Comparison of ENCODE assay signal across 24 cellular contexts in genomic region chr2:74444498-74445318, GRCh38. TPM values are rescaled to one million over a fixed set of nuclear protein-coding genes. Genes with fewer than 3 reads are reported as not detected.
A peak's percentile ranks its signal among the peaks of the same experiment; 100 is the strongest.
DNase-seq lines count a peak whose midpoint lies in the region; ATAC-seq, FAIRE-seq and TF ChIP-seq lines count a peak whose summit lies in the region.
"Had no signal": no experiment of that assay in that cellular context is flagged by ENCODE, and none has a peak within 500 bp of the region (broad histone marks: within the 10 kb centered on the region; RNA-seq: fewer than 3 reads in every experiment).

No MANE protein-coding gene starts in this region.

- no TSS peak for BruUV-seq in endothelial cell of umbilical vein (replicated peaks; lab: Mats Ljungman, UMichigan)

- intact Hi-C loops in endothelial cell of umbilical vein (cut with micrococcal nuclease), result loop anchor here (1.0 kb wide), 1 partner anchor 10 kb away; no protein-coding TSS in a partner anchor

- H3K27me3 ChIP-seq in endothelial cell of umbilical vein (ENCODE audit: control insufficient read depth in 2 of 2, insufficient read depth in 2 of 2, low read length in 2 of 2) (peaks cover 22 to 36% of the 10 kb centered on the region in 2 experiments), osteoblast (ENCODE audit: insufficient read depth, low read length) (peaks cover 16% of the 10 kb centered on the region), MG63 (no peaks in the 10 kb centered on the region)

- no peak for TF ChIP-seq CTCF in HEK293 (tag by site-specific recombination; IDR thresholded peaks at IDR 0.05)
- TF ChIP-seq CTCF in endothelial cell of umbilical vein (IDR thresholded peaks at IDR 0.05; ENCODE audit: extremely low read depth in 1 of 2, insufficient read depth in 1 of 2, low read depth in 1 of 2, low read length in 2 of 2), result no peak
- TF ChIP-seq CTCF in osteoblast (IDR thresholded peaks at IDR 0.05; ENCODE audit: extremely low read depth, low read depth, low read length), result no peak

- no peak overlapping the region; the same call in 1 of the 2 replicates for H3K4me3 ChIP-seq in HEK293 (ENCODE audit: low read depth, low read length)
- no peak overlapping the region for H3K4me3 ChIP-seq in endothelial cell of umbilical vein (replicated peaks in 1 of 3; ENCODE audit: insufficient read depth in 1 of 3, low read depth in 1 of 3, low read length in 3 of 3)
- peak overlapping the region; percentile 40 for H3K4me3 ChIP-seq in osteoblast (ENCODE audit: insufficient read depth, low read length)
- H3K4me3 ChIP-seq in MG63, result no peak overlapping the region
- H3K4me3 ChIP-seq: stomach, upper lobe of left lung had no signal

- H3K4me2 ChIP-seq in endothelial cell of umbilical vein (ENCODE audit: insufficient read depth, low read length), result no peak overlapping the region
- peak overlapping the region; percentile 66 for H3K4me2 ChIP-seq in osteoblast (ENCODE audit: insufficient read depth, low read length)

- peak; percentile 35 for FAIRE-seq in endothelial cell of umbilical vein (lab: Jason Lieb, UNC)
- FAIRE-seq: GM12891 had no signal

- no peaks in the 10 kb centered on the region for H3K79me2 ChIP-seq in endothelial cell of umbilical vein (ENCODE audit: control insufficient read depth, insufficient read depth, low read length)
- H3K79me2 ChIP-seq in osteoblast (ENCODE audit: insufficient read depth, low read length), result peaks cover 2% of the 10 kb centered on the region

- CTCF ChIA-PET in HEK293 (lab: Yijun Ruan, JAX) (interaction anchor here (0.6 kb wide), 2 partner anchors 13 to 669 kb away, joined by 3 read pairs; no protein-coding TSS in a partner anchor), endothelial cell of umbilical vein (lab: Charles Lee) (interaction anchor here (1.1 to 1.5 kb wide), 3 partner anchors 10 to 87 kb away, joined by 3 read pairs; partner anchors contain the start of genes INO80B and WBP1)

- dilution Hi-C loops in endothelial cell of umbilical vein (cut with MboI; ENCODE audit: extremely low pct_ligation_motif_present, low sequenced_read_pairs), result no loop called here

- in situ Hi-C loops in ACHN (cut with HindIII; ENCODE audit: low pct_ligation_motif_present, low pct_unique_long_range_greater_than_20kb, low sequenced_read_pairs), result no loop called here

- H3K9ac ChIP-seq in endothelial cell of umbilical vein (replicated peaks; ENCODE audit: extremely low read depth, insufficient read depth, low read length), result no peak overlapping the region

- peak; percentile 39 for DNase-seq in ACHN
- no peak for DNase-seq in endothelial cell of umbilical vein (ENCODE audit: low read depth, low spot score)
- peak; percentile 66 for DNase-seq in osteoblast (ENCODE audit: insufficient read length, low spot score, missing footprints)
- no peak for DNase-seq in GM19238 (ENCODE audit: insufficient read length, low spot score)
- no peak for DNase-seq in MG63
- DNase-seq in NCI-H748 (lab: John Stamatoyannopoulos, UW; ENCODE audit: unreplicated experiment), result no peak
- DNase-seq: activated CD4-positive, alpha-beta T cell treated with anti-CD3 and anti-CD28 coated beads, Interleukin-2, amount 50 U/mL, for 48 hours; activated CD4-positive, CD25-positive, alpha-beta regulatory T cell; activated CD8-positive, alpha-beta memory T cell treated with anti-CD3 and anti-CD28 coated beads, Interleukin-2, amount 50 U/mL, for 48 hours; activated naive CD8-positive, alpha-beta T cell treated with anti-CD3 and anti-CD28 coated beads for 36 hours; CD4-positive, alpha-beta memory T cell; cerebellar nuclear complex; DMS79; foreskin melanocyte; GOT3; hippocampal formation; NCI-H1105; NCI-H524 treated with DMSO at 0.1 percent for 48 hours; stimulated activated CD4-positive, alpha-beta T cell treated with anti-CD3 and anti-CD28 coated beads, Interleukin-4, amount 100 ng/mL, for 24 hours; stomach; upper lobe of left lung had no signal

- H3K9me1 ChIP-seq in endothelial cell of umbilical vein (replicated peaks; ENCODE audit: control insufficient read depth, extremely low read depth, insufficient read depth, low read length), result no peaks in the 10 kb centered on the region

- H4K20me1 ChIP-seq in endothelial cell of umbilical vein (replicated peaks; ENCODE audit: control insufficient read depth, extremely low read depth, insufficient read depth, low read length) (no peaks in the 10 kb centered on the region), osteoblast (ENCODE audit: insufficient read depth, low read length) (no peaks in the 10 kb centered on the region)

- H3K4me1 ChIP-seq in HEK293 (ENCODE audit: control insufficient read depth, insufficient read depth, low read length) (peaks cover 7% of the 10 kb centered on the region), endothelial cell of umbilical vein (ENCODE audit: control insufficient read depth, extremely low read depth, insufficient read depth, low read length) (peaks cover 21% of the 10 kb centered on the region), osteoblast (ENCODE audit: insufficient read depth, low read length) (peaks cover 20% of the 10 kb centered on the region)

- TF ChIP-seq POLR2A in endothelial cell of umbilical vein (IDR thresholded peaks at IDR 0.05; ENCODE audit: low read depth, low read length), result no peak

- H3K9me3 ChIP-seq in HEK293 (ENCODE audit: control insufficient read depth, insufficient read depth, low read depth, low read length), result no peaks in the 10 kb centered on the region
- H3K9me3 ChIP-seq in endothelial cell of umbilical vein (replicated peaks; ENCODE audit: control insufficient read depth, insufficient read depth, low read length), result no peaks in the 10 kb centered on the region
- H3K9me3 ChIP-seq in osteoblast (ENCODE audit: low read depth, low read length), result no peaks in the 10 kb centered on the region
- no peaks in the 10 kb centered on the region for H3K9me3 ChIP-seq in MG63
- H3K9me3 ChIP-seq: stomach, upper lobe of left lung had no signal

- H3K27ac ChIP-seq in HEK293 (ENCODE audit: extremely low read depth, low read depth, low read length), result no peak overlapping the region
- H3K27ac ChIP-seq in endothelial cell of umbilical vein (ENCODE audit: insufficient read depth, low read depth, low read length), result no peak overlapping the region
- H3K27ac ChIP-seq in osteoblast (ENCODE audit: low read depth, low read length), result peak overlapping the region; percentile 17
- H3K27ac ChIP-seq: stomach, upper lobe of left lung had no signal

- H3K36me3 ChIP-seq in HEK293 (ENCODE audit: control insufficient read depth in 2 of 2, insufficient read depth in 1 of 2, low read length in 2 of 2) (peaks cover 0 to 2% of the 10 kb centered on the region in 2 experiments; a peak in 1 of 3 replicates), endothelial cell of umbilical vein (ENCODE audit: control insufficient read depth in 2 of 2, extremely low read depth in 1 of 2, insufficient read depth in 2 of 2, low read length in 2 of 2) (no peaks in the 10 kb centered on the region), osteoblast (ENCODE audit: insufficient read depth, low read length) (no peaks in the 10 kb centered on the region), MG63 (no peaks in the 10 kb centered on the region)
- H3K36me3 ChIP-seq: stomach, upper lobe of left lung had no signal

- ATAC-seq in GM21381 (IDR thresholded peaks at IDR 0.05; ENCODE audit: unreplicated experiment), result no peak

- H2AFZ ChIP-seq in endothelial cell of umbilical vein (ENCODE audit: low read depth, low read length) (no peak overlapping the region), osteoblast (ENCODE audit: low read length) (peak overlapping the region; percentile 56)

- POLR2A ChIA-PET in HEK293 (lab: Yijun Ruan, JAX), result interaction anchor here (0.8 kb wide), 1 partner anchor 13 kb away, joined by 4 read pairs; the partner anchor contains the start of gene WBP1
- POLR2A ChIA-PET in endothelial cell of umbilical vein (lab: Charles Lee), result no interaction called here

RNA-seq across cellular contexts. Expression of gene RTKN, which starts 3.0 kb away (rescaled TPM):
- total RNA-seq in endothelial cell of umbilical vein, result 19.8 and 20.0 TPM in 2 replicates
- 20.7 and 27.5 TPM in 2 replicates for polyA plus RNA-seq in endothelial cell of umbilical vein
- 11.3 and 13.3 TPM in 2 replicates for polyA plus RNA-seq in endothelial cell of umbilical vein (2011; cell fraction: cytosol; rRNA removed)
- 51.6 and 64.1 TPM in 2 replicates for polyA plus RNA-seq in endothelial cell of umbilical vein (2011; cell fraction: nucleus; rRNA removed)
- 7.1 and 11.5 TPM in 2 replicates for polyA plus RNA-seq in endothelial cell of umbilical vein (2012)
- 28.3 and 29.1 TPM in 2 replicates for polyA minus RNA-seq in endothelial cell of umbilical vein
- 4.0 TPM for polyA minus RNA-seq in endothelial cell of umbilical vein (2011; cell fraction: cytosol; rRNA and poly(A)+ RNA removed)
- 14.6 and 21.6 TPM in 2 replicates for polyA minus RNA-seq in endothelial cell of umbilical vein (2011; cell fraction: nucleus; rRNA and poly(A)+ RNA removed)
- 14.1 and 16.2 TPM in 2 replicates for total RNA-seq in osteoblast
- total RNA-seq in MG63 (2014; rRNA removed; shearing (Covaris generic); ENCODE audit: low replicate concordance), result 8.8 and 12.7 TPM in 2 replicates
- total RNA-seq: CD4-positive, alpha-beta memory T cell had no signal

RNA-seq across cellular contexts. Expression of gene INO80B, which starts 10.2 kb away (rescaled TPM):
- 24.2 and 28.1 TPM in 2 replicates for total RNA-seq in endothelial cell of umbilical vein
- 14.1 and 15.1 TPM in 2 replicates for polyA plus RNA-seq in endothelial cell of umbilical vein
- 11.3 and 12.3 TPM in 2 replicates for polyA plus RNA-seq in endothelial cell of umbilical vein (2011; cell fraction: cytosol; rRNA removed)
- polyA plus RNA-seq in endothelial cell of umbilical vein (2011; cell fraction: nucleus; rRNA removed), result 81.4 and 115 TPM in 2 replicates
- polyA plus RNA-seq in endothelial cell of umbilical vein (2012), result 22.6 and 30.5 TPM in 2 replicates
- 4.9 and 9.0 TPM in 2 replicates for polyA minus RNA-seq in endothelial cell of umbilical vein
- polyA minus RNA-seq in endothelial cell of umbilical vein (2011; cell fraction: cytosol; rRNA and poly(A)+ RNA removed), result 4.9 TPM
- polyA minus RNA-seq in endothelial cell of umbilical vein (2011; cell fraction: nucleus; rRNA and poly(A)+ RNA removed), result 9.3 and 15.2 TPM in 2 replicates
- 11.8 and 15.9 TPM in 2 replicates for total RNA-seq in osteoblast
- total RNA-seq in MG63 (2014; rRNA removed; shearing (Covaris generic); ENCODE audit: low replicate concordance), result 14.0 and 60.4 TPM in 2 replicates

RNA-seq across cellular contexts. Expression of gene WBP1, which starts 13.5 kb away (rescaled TPM):
- total RNA-seq in endothelial cell of umbilical vein (44.5 and 50.5 TPM in 2 replicates), osteoblast (35.5 and 35.7 TPM in 2 replicates)
- 209 and 241 TPM in 2 replicates for polyA plus RNA-seq in endothelial cell of umbilical vein
- polyA plus RNA-seq in endothelial cell of umbilical vein (2011; cell fraction: cytosol; rRNA removed), result 78.7 and 98.5 TPM in 2 replicates
- 387 and 441 TPM in 2 replicates for polyA plus RNA-seq in endothelial cell of umbilical vein (2011; cell fraction: nucleus; rRNA removed)
- polyA plus RNA-seq in endothelial cell of umbilical vein (2012), result 46.1 and 63.9 TPM in 2 replicates
- 61.2 and 74.1 TPM in 2 replicates for polyA minus RNA-seq in endothelial cell of umbilical vein
- polyA minus RNA-seq in endothelial cell of umbilical vein (2011; cell fraction: cytosol; rRNA and poly(A)+ RNA removed), result 6.1 TPM
- 35.9 and 40.9 TPM in 2 replicates for polyA minus RNA-seq in endothelial cell of umbilical vein (2011; cell fraction: nucleus; rRNA and poly(A)+ RNA removed)
- 7.5 and 15.4 TPM in 2 replicates for total RNA-seq in MG63 (2014; rRNA removed; shearing (Covaris generic); ENCODE audit: low replicate concordance)

RNA-seq across cellular contexts. Expression of gene MOGS, which starts 20.5 kb away (rescaled TPM):
- 78.3 and 79.9 TPM in 2 replicates for total RNA-seq in endothelial cell of umbilical vein
- polyA plus RNA-seq in endothelial cell of umbilical vein, result 75.9 and 88.0 TPM in 2 replicates
- polyA plus RNA-seq in endothelial cell of umbilical vein (2011; cell fraction: cytosol; rRNA removed), result 55.2 and 66.1 TPM in 2 replicates
- polyA plus RNA-seq in endothelial cell of umbilical vein (2011; cell fraction: nucleus; rRNA removed), result 126 and 135 TPM in 2 replicates
- 56.8 and 64.6 TPM in 2 replicates for polyA plus RNA-seq in endothelial cell of umbilical vein (2012)
- polyA minus RNA-seq in endothelial cell of umbilical vein, result 75.0 and 84.3 TPM in 2 replicates
- 36.4 TPM for polyA minus RNA-seq in endothelial cell of umbilical vein (2011; cell fraction: cytosol; rRNA and poly(A)+ RNA removed)
- polyA minus RNA-seq in endothelial cell of umbilical vein (2011; cell fraction: nucleus; rRNA and poly(A)+ RNA removed), result 28.1 and 29.0 TPM in 2 replicates
- total RNA-seq in osteoblast, result 33.3 and 35.9 TPM in 2 replicates
- total RNA-seq in MG63 (2014; rRNA removed; shearing (Covaris generic); ENCODE audit: low replicate concordance), result 23.0 and 51.6 TPM in 2 replicates

RNA-seq across cellular contexts. Expression of gene WDR54, which starts 23.2 kb away (rescaled TPM):
- total RNA-seq in endothelial cell of umbilical vein (21.7 and 24.9 TPM in 2 replicates), osteoblast (21.2 and 23.9 TPM in 2 replicates)
- polyA plus RNA-seq in endothelial cell of umbilical vein, result 46.3 and 53.0 TPM in 2 replicates
- polyA plus RNA-seq in endothelial cell of umbilical vein (2011; cell fraction: cytosol; rRNA removed), result 32.1 and 36.6 TPM in 2 replicates
- 25.6 and 29.4 TPM in 2 replicates for polyA plus RNA-seq in endothelial cell of umbilical vein (2011; cell fraction: nucleus; rRNA removed)
- 18.2 and 22.5 TPM in 2 replicates for polyA plus RNA-seq in endothelial cell of umbilical vein (2012)
- 32.4 and 35.7 TPM in 2 replicates for polyA minus RNA-seq in endothelial cell of umbilical vein
- 58.5 TPM for polyA minus RNA-seq in endothelial cell of umbilical vein (2011; cell fraction: cytosol; rRNA and poly(A)+ RNA removed)
- polyA minus RNA-seq in endothelial cell of umbilical vein (2011; cell fraction: nucleus; rRNA and poly(A)+ RNA removed), result 5.0 and 5.5 TPM in 2 replicates
- 25.3 and 26.9 TPM in 2 replicates for total RNA-seq in MG63 (2014; rRNA removed; shearing (Covaris generic); ENCODE audit: low replicate concordance)

Comparison
In these comparisons a context has a peak if more than half of its experiments do, and no peak if none do; other contexts are left out.
1. DNase-seq: peak in ACHN (single experiment) and osteoblast (single experiment); none in endothelial cell of umbilical vein (single experiment), GM19238 (single experiment), MG63 (single experiment) and NCI-H748 (single experiment).